Comparison of ENCODE assay signal across 30 cellular contexts in genomic region chr7:27424231-27424630, GRCh38.
DNase-seq lines count a peak whose midpoint lies in the region; ATAC-seq and TF ChIP-seq lines count a peak whose summit lies in the region.
"Had no signal": no experiment of that assay in that cellular context is flagged by ENCODE, and none has a peak within 500 bp of the region (broad histone marks: within the 10 kb centered on the region; RNA-seq: fewer than 3 reads in every experiment).

No MANE protein-coding gene starts in this region.

- H3K4me1 ChIP-seq in Karpas-422 (ENCODE audit: low read length), result peaks cover 28% of the 10 kb centered on the region
- no peaks in the 10 kb centered on the region for H3K4me1 ChIP-seq in prostate gland (replicated peaks)
- no peaks in the 10 kb centered on the region for H3K4me1 ChIP-seq in MM.1S (ENCODE audit: low read length)
- H3K4me1 ChIP-seq in esophagus squamous epithelium, result peaks cover 0 to 16% (median 5%) of the 10 kb centered on the region in 3 donors
- H3K4me1 ChIP-seq: gastroesophageal sphincter had no signal

- H3K79me2 ChIP-seq in Karpas-422 (ENCODE audit: low read length), result no peaks in the 10 kb centered on the region
- no peaks in the 10 kb centered on the region for H3K79me2 ChIP-seq in MM.1S (ENCODE audit: low read length)

- no peak for TF ChIP-seq POLR2A in prostate gland (IDR thresholded peaks at IDR 0.05)
- TF ChIP-seq POLR2A in esophagus squamous epithelium (IDR thresholded peaks at IDR 0.05), result no peak

- no peak for TF ChIP-seq CTCF in prostate gland (IDR thresholded peaks at IDR 0.05)
- TF ChIP-seq CTCF in MM.1S (IDR thresholded peaks at IDR 0.05; ENCODE audit: low read length), result no peak
- TF ChIP-seq CTCF in esophagus squamous epithelium (IDR thresholded peaks at IDR 0.05), result no peak

- H3K36me3 ChIP-seq in Karpas-422 (ENCODE audit: insufficient read depth, low read length) (no peaks in the 10 kb centered on the region), prostate gland (no peaks in the 10 kb centered on the region), MM.1S (replicated peaks; ENCODE audit: insufficient read depth, low read length) (no peaks in the 10 kb centered on the region), esophagus squamous epithelium (no peaks in the 10 kb centered on the region)
- H3K36me3 ChIP-seq: gastroesophageal sphincter had no signal

- H3K9me2 ChIP-seq in Karpas-422 (replicated peaks; ENCODE audit: insufficient read depth, low read length) (no peaks in the 10 kb centered on the region), MM.1S (replicated peaks; ENCODE audit: insufficient read depth, low read length) (no peaks in the 10 kb centered on the region)

- DNase-seq in Karpas-422 (no peak), UCSD-AML1 (lab: John Stamatoyannopoulos, UW; ENCODE audit: unreplicated experiment) (peak; percentile 6), epithelial cell of prostate (ENCODE audit: low read depth, low spot score) (peak; percentile 31), prostate gland (ENCODE audit: low spot score) (peak; percentile 54), A172 (ENCODE audit: low spot score) (no peak), MM.1S (no peak), esophagus squamous epithelium (lab: John Stamatoyannopoulos, UW) (no peak)
- DNase-seq: activated CD4-positive, alpha-beta T cell treated with anti-CD3 and anti-CD28 coated beads, Interleukin-2, amount 10 ng/mL, durations not matched to agents 7 days and 5 days; activated gamma-delta T cell treated with Interleukin-2 at 50 U/mL for 16 hours; activated naive CD8-positive, alpha-beta T cell treated with anti-CD3 and anti-CD28 coated beads, Interleukin-2, amount 10 ng/mL, durations not matched to agents 7 days and 5 days; activated T-cell treated with anti-CD3 and anti-CD28 coated beads, Interleukin-2, amount 50 U/mL, for 4 hours; aorta; effector memory CD8-positive, alpha-beta T cell; hippocampal formation; left cardiac atrium; NCI-H1105 treated with DMSO at 0.1 percent for 48 hours; NCI-H1930; NCI-H226; NCI-H526 treated with DMSO at 0.1 percent for 48 hours; posterior cingulate gyrus; right cardiac atrium; SIG-M5; stimulated activated CD4-positive, alpha-beta T cell treated with anti-CD3 and anti-CD28 coated beads, Interleukin-2, amount 100 ng/mL, for 24 hours; stimulated activated naive CD8-positive, alpha-beta T cell treated with anti-CD3 and anti-CD28 coated beads, Interleukin-15, Interleukin-2, amounts not matched to agents 100 U/mL and 50 U/mL, for 24 hours; SW 1271; T-helper 9 cell had no signal

- H2AFZ ChIP-seq in Karpas-422 (ENCODE audit: low read length), result no peak overlapping the region
- H2AFZ ChIP-seq in MM.1S (ENCODE audit: low read length), result no peak overlapping the region
- H2AFZ ChIP-seq: GM23338 had no signal

- H3K4me2 ChIP-seq in Karpas-422 (ENCODE audit: low read depth, low read length, poor library complexity, severe bottlenecking) (peak overlapping the region; percentile 1), MM.1S (ENCODE audit: low read depth, low read length) (no peak overlapping the region)
- H3K4me2 ChIP-seq: GM23338 had no signal

- intact Hi-C loops in prostate gland (cut with DNase I), result no loop called here
- intact Hi-C loops in esophagus squamous epithelium (cut with DNase I), result no loop called here

- H3K9ac ChIP-seq in Karpas-422 (ENCODE audit: low read length) (no peak overlapping the region), MM.1S (ENCODE audit: low read length) (no peak overlapping the region)

- no peaks in the 10 kb centered on the region for H3K9me3 ChIP-seq in Karpas-422 (ENCODE audit: low read length)
- no peaks in the 10 kb centered on the region for H3K9me3 ChIP-seq in prostate gland
- H3K9me3 ChIP-seq in MM.1S (replicated peaks; ENCODE audit: insufficient read depth, low read length), result no peaks in the 10 kb centered on the region
- H3K9me3 ChIP-seq in esophagus squamous epithelium, result no peaks in the 10 kb centered on the region

- WGBS in prostate gland, result 26% methylated on average over 3 of the region's 3 CpGs
- WGBS in esophagus squamous epithelium, 2 donors, result 19 to 36% methylated on average over 2 to 3 of the region's 3 CpGs

- ATAC-seq in HG03108 (IDR thresholded peaks at IDR 0.05; ENCODE audit: unreplicated experiment), result no peak
- ATAC-seq: activated T-cell treated with anti-CD3 and anti-CD28 coated beads, Interleukin-2, amount 50 U/mL, for 4 hours; effector memory CD8-positive, alpha-beta T cell; gastroesophageal sphincter; GM23338; left cardiac atrium; stimulated activated naive CD8-positive, alpha-beta T cell treated with anti-CD3 and anti-CD28 coated beads, Interleukin-15, Interleukin-2, amounts not matched to agents 100 U/mL and 50 U/mL, for 24 hours; WTC11 had no signal

- H3F3A ChIP-seq in MM.1S (ENCODE audit: insufficient read depth, low read length), result no peaks in the 10 kb centered on the region

- no peak overlapping the region for H3K4me3 ChIP-seq in Karpas-422 (ENCODE audit: low read length)
- H3K4me3 ChIP-seq in prostate gland, result no peak overlapping the region
- no peak overlapping the region for H3K4me3 ChIP-seq in MM.1S (ENCODE audit: low read length)
- no peak overlapping the region for H3K4me3 ChIP-seq in esophagus squamous epithelium
- H3K4me3 ChIP-seq: gastroesophageal sphincter, GM23338 had no signal

- H3K27ac ChIP-seq in Karpas-422 (ENCODE audit: low read length) (no peak overlapping the region), epithelial cell of prostate (peak overlapping the region; percentile 43), prostate gland (peak overlapping the region in 1 of 2 donors; percentile 45), MM.1S (ENCODE audit: low read length) (no peak overlapping the region), esophagus squamous epithelium (no peak overlapping the region)
- H3K27ac ChIP-seq: gastroesophageal sphincter had no signal

- H4K20me1 ChIP-seq in Karpas-422 (ENCODE audit: insufficient read depth, low read depth, low read length) (no peaks in the 10 kb centered on the region), MM.1S (ENCODE audit: insufficient read depth, low read length) (no peaks in the 10 kb centered on the region)

- H3K27me3 ChIP-seq in Karpas-422 (ENCODE audit: low read length), result no peaks in the 10 kb centered on the region
- no peaks in the 10 kb centered on the region for H3K27me3 ChIP-seq in prostate gland (replicated peaks; ENCODE audit: insufficient read depth)
- H3K27me3 ChIP-seq in MM.1S (replicated peaks; ENCODE audit: insufficient read depth, low read length), result no peaks in the 10 kb centered on the region
- H3K27me3 ChIP-seq in esophagus squamous epithelium, result peaks cover 0 to 12% (median 0%) of the 10 kb centered on the region in 4 donors

Comparison
In these comparisons a context has a peak if more than half of its experiments do, and no peak if none do; other contexts are left out.
1. DNase-seq: peak in UCSD-AML1 (single experiment), epithelial cell of prostate (single experiment) and prostate gland (single experiment); none in Karpas-422 (single experiment), A172 (single experiment), MM.1S (single experiment) and esophagus squamous epithelium (single experiment).